1 cellular context compared by ENCODE assay signal in the genomic region with DNA sequence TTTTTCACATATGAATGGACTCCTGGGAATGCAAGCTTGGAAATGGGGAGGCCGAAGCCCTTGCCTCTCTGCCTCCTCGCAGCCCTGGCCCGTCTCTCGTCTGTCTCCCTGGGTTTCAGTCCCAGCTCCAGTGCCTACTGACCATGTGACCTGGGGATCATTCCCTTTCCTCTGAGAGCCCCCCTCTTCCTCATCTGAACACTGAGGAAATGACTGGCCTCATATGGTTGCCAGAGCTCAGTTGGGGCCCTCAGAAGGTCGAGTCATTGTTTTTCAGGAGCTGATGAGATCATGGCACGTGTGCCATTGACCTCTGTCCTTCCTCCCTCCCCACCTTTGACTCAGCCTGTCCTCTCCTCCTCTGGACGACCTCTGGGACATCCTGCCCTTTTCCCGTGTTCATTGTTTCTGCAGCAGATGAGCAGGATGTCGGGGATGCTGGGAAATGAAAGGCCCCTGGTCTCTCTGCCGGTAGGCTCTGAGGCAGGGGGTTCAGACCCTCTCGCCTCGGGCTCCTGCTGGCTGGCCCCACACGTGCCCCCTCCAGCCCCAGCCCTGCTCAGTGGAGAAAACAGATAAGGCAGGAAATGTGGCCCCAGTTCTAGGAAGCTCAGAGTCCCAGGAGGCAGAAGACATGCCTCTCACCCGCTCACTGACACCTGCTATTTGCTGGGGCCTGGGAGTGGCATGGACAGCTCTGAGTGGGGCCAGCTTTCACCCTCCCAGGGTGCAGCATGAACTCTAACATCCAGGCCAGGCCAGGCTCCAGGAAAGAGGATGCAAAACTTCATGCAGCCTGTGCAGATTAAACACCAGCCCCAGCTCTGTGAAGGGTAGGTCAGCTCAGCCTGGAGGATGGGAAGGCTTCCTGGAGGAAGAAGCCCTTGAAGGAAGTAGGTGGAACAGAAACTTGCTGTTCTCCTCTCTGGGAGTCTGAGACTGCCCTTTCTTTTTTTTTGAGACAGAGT.
A peak's percentile ranks its signal among the peaks of the same experiment; 100 is the strongest.
TF ChIP-seq lines count a peak whose summit lies in the region.

No MANE protein-coding gene starts in this region.

TF ChIP-seq in K562, 482 proteins besides CTCF, POLR2A, EP300 and RAD21 (continued from another document and continues in another):
- TF ChIP-seq, protein P1, sequence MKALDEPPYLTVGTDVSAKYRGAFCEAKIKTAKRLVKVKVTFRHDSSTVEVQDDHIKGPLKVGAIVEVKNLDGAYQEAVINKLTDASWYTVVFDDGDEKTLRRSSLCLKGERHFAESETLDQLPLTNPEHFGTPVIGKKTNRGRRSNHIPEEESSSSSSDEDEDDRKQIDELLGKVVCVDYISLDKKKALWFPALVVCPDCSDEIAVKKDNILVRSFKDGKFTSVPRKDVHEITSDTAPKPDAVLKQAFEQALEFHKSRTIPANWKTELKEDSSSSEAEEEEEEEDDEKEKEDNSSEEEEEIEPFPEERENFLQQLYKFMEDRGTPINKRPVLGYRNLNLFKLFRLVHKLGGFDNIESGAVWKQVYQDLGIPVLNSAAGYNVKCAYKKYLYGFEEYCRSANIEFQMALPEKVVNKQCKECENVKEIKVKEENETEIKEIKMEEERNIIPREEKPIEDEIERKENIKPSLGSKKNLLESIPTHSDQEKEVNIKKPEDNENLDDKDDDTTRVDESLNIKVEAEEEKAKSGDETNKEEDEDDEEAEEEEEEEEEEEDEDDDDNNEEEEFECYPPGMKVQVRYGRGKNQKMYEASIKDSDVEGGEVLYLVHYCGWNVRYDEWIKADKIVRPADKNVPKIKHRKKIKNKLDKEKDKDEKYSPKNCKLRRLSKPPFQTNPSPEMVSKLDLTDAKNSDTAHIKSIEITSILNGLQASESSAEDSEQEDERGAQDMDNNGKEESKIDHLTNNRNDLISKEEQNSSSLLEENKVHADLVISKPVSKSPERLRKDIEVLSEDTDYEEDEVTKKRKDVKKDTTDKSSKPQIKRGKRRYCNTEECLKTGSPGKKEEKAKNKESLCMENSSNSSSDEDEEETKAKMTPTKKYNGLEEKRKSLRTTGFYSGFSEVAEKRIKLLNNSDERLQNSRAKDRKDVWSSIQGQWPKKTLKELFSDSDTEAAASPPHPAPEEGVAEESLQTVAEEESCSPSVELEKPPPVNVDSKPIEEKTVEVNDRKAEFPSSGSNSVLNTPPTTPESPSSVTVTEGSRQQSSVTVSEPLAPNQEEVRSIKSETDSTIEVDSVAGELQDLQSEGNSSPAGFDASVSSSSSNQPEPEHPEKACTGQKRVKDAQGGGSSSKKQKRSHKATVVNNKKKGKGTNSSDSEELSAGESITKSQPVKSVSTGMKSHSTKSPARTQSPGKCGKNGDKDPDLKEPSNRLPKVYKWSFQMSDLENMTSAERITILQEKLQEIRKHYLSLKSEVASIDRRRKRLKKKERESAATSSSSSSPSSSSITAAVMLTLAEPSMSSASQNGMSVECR (CRISPR knock-in tag; IDR thresholded peaks at IDR 0.05), result no peak
- no peak for TF ChIP-seq FUS (optimal IDR thresholded peaks at IDR 0.05; ENCODE audit: low read depth, low read length)
- TF ChIP-seq, protein P2, sequence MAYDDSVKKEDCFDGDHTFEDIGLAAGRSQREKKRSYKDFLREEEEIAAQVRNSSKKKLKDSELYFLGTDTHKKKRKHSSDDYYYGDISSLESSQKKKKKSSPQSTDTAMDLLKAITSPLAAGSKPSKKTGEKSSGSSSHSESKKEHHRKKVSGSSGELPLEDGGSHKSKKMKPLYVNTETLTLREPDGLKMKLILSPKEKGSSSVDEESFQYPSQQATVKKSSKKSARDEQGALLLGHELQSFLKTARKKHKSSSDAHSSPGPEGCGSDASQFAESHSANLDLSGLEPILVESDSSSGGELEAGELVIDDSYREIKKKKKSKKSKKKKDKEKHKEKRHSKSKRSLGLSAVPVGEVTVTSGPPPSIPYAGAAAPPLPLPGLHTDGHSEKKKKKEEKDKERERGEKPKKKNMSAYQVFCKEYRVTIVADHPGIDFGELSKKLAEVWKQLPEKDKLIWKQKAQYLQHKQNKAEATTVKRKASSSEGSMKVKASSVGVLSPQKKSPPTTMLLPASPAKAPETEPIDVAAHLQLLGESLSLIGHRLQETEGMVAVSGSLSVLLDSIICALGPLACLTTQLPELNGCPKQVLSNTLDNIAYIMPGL (CRISPR knock-in tag; IDR thresholded peaks at IDR 0.05), result no peak
- TF ChIP-seq, protein P3, sequence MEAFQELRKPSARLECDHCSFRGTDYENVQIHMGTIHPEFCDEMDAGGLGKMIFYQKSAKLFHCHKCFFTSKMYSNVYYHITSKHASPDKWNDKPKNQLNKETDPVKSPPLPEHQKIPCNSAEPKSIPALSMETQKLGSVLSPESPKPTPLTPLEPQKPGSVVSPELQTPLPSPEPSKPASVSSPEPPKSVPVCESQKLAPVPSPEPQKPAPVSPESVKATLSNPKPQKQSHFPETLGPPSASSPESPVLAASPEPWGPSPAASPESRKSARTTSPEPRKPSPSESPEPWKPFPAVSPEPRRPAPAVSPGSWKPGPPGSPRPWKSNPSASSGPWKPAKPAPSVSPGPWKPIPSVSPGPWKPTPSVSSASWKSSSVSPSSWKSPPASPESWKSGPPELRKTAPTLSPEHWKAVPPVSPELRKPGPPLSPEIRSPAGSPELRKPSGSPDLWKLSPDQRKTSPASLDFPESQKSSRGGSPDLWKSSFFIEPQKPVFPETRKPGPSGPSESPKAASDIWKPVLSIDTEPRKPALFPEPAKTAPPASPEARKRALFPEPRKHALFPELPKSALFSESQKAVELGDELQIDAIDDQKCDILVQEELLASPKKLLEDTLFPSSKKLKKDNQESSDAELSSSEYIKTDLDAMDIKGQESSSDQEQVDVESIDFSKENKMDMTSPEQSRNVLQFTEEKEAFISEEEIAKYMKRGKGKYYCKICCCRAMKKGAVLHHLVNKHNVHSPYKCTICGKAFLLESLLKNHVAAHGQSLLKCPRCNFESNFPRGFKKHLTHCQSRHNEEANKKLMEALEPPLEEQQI (IDR thresholded peaks at IDR 0.05), result peak; percentile 67; the same call in 1 of the 2 replicates
- peak; percentile 95; the same call in 1 of the 2 replicates for TF ChIP-seq NFRKB (IDR thresholded peaks at IDR 0.05; ENCODE audit: low read depth)
- TF ChIP-seq, protein P4, sequence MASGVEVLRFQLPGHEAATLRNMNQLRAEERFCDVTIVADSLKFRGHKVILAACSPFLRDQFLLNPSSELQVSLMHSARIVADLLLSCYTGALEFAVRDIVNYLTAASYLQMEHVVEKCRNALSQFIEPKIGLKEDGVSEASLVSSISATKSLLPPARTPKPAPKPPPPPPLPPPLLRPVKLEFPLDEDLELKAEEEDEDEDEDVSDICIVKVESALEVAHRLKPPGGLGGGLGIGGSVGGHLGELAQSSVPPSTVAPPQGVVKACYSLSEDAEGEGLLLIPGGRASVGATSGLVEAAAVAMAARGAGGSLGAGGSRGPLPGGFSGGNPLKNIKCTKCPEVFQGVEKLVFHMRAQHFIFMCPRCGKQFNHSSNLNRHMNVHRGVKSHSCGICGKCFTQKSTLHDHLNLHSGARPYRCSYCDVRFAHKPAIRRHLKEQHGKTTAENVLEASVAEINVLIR (CRISPR knock-in tag; IDR thresholded peaks at IDR 0.05), result peak; percentile 26; the same call in 1 of the 2 replicates
- no peak for TF ChIP-seq FOXJ2 (tag; IDR thresholded peaks at IDR 0.05)
- TF ChIP-seq, protein P5, sequence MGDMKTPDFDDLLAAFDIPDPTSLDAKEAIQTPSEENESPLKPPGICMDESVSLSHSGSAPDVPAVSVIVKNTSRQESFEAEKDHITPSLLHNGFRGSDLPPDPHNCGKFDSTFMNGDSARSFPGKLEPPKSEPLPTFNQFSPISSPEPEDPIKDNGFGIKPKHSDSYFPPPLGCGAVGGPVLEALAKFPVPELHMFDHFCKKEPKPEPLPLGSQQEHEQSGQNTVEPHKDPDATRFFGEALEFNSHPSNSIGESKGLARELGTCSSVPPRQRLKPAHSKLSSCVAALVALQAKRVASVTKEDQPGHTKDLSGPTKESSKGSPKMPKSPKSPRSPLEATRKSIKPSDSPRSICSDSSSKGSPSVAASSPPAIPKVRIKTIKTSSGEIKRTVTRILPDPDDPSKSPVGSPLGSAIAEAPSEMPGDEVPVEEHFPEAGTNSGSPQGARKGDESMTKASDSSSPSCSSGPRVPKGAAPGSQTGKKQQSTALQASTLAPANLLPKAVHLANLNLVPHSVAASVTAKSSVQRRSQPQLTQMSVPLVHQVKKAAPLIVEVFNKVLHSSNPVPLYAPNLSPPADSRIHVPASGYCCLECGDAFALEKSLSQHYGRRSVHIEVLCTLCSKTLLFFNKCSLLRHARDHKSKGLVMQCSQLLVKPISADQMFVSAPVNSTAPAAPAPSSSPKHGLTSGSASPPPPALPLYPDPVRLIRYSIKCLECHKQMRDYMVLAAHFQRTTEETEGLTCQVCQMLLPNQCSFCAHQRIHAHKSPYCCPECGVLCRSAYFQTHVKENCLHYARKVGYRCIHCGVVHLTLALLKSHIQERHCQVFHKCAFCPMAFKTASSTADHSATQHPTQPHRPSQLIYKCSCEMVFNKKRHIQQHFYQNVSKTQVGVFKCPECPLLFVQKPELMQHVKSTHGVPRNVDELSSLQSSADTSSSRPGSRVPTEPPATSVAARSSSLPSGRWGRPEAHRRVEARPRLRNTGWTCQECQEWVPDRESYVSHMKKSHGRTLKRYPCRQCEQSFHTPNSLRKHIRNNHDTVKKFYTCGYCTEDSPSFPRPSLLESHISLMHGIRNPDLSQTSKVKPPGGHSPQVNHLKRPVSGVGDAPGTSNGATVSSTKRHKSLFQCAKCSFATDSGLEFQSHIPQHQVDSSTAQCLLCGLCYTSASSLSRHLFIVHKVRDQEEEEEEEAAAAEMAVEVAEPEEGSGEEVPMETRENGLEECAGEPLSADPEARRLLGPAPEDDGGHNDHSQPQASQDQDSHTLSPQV (IDR thresholded peaks at IDR 0.05), result peak; percentile 99
- TF ChIP-seq, protein P6, sequence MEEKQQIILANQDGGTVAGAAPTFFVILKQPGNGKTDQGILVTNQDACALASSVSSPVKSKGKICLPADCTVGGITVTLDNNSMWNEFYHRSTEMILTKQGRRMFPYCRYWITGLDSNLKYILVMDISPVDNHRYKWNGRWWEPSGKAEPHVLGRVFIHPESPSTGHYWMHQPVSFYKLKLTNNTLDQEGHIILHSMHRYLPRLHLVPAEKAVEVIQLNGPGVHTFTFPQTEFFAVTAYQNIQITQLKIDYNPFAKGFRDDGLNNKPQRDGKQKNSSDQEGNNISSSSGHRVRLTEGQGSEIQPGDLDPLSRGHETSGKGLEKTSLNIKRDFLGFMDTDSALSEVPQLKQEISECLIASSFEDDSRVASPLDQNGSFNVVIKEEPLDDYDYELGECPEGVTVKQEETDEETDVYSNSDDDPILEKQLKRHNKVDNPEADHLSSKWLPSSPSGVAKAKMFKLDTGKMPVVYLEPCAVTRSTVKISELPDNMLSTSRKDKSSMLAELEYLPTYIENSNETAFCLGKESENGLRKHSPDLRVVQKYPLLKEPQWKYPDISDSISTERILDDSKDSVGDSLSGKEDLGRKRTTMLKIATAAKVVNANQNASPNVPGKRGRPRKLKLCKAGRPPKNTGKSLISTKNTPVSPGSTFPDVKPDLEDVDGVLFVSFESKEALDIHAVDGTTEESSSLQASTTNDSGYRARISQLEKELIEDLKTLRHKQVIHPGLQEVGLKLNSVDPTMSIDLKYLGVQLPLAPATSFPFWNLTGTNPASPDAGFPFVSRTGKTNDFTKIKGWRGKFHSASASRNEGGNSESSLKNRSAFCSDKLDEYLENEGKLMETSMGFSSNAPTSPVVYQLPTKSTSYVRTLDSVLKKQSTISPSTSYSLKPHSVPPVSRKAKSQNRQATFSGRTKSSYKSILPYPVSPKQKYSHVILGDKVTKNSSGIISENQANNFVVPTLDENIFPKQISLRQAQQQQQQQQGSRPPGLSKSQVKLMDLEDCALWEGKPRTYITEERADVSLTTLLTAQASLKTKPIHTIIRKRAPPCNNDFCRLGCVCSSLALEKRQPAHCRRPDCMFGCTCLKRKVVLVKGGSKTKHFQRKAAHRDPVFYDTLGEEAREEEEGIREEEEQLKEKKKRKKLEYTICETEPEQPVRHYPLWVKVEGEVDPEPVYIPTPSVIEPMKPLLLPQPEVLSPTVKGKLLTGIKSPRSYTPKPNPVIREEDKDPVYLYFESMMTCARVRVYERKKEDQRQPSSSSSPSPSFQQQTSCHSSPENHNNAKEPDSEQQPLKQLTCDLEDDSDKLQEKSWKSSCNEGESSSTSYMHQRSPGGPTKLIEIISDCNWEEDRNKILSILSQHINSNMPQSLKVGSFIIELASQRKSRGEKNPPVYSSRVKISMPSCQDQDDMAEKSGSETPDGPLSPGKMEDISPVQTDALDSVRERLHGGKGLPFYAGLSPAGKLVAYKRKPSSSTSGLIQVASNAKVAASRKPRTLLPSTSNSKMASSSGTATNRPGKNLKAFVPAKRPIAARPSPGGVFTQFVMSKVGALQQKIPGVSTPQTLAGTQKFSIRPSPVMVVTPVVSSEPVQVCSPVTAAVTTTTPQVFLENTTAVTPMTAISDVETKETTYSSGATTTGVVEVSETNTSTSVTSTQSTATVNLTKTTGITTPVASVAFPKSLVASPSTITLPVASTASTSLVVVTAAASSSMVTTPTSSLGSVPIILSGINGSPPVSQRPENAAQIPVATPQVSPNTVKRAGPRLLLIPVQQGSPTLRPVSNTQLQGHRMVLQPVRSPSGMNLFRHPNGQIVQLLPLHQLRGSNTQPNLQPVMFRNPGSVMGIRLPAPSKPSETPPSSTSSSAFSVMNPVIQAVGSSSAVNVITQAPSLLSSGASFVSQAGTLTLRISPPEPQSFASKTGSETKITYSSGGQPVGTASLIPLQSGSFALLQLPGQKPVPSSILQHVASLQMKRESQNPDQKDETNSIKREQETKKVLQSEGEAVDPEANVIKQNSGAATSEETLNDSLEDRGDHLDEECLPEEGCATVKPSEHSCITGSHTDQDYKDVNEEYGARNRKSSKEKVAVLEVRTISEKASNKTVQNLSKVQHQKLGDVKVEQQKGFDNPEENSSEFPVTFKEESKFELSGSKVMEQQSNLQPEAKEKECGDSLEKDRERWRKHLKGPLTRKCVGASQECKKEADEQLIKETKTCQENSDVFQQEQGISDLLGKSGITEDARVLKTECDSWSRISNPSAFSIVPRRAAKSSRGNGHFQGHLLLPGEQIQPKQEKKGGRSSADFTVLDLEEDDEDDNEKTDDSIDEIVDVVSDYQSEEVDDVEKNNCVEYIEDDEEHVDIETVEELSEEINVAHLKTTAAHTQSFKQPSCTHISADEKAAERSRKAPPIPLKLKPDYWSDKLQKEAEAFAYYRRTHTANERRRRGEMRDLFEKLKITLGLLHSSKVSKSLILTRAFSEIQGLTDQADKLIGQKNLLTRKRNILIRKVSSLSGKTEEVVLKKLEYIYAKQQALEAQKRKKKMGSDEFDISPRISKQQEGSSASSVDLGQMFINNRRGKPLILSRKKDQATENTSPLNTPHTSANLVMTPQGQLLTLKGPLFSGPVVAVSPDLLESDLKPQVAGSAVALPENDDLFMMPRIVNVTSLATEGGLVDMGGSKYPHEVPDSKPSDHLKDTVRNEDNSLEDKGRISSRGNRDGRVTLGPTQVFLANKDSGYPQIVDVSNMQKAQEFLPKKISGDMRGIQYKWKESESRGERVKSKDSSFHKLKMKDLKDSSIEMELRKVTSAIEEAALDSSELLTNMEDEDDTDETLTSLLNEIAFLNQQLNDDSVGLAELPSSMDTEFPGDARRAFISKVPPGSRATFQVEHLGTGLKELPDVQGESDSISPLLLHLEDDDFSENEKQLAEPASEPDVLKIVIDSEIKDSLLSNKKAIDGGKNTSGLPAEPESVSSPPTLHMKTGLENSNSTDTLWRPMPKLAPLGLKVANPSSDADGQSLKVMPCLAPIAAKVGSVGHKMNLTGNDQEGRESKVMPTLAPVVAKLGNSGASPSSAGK (IDR thresholded peaks at IDR 0.05), result peak; percentile 99
- no peak for TF ChIP-seq PHTF2 (CRISPR knock-in tag; IDR thresholded peaks at IDR 0.05)
- 0 out of 2 replicates have a peak, but pooled peaks have one; percentile 7 for TF ChIP-seq SMC3 (conservative IDR thresholded peaks at IDR 0.05; ENCODE audit: insufficient read depth, low read depth, low read length)
- TF ChIP-seq, protein P7, sequence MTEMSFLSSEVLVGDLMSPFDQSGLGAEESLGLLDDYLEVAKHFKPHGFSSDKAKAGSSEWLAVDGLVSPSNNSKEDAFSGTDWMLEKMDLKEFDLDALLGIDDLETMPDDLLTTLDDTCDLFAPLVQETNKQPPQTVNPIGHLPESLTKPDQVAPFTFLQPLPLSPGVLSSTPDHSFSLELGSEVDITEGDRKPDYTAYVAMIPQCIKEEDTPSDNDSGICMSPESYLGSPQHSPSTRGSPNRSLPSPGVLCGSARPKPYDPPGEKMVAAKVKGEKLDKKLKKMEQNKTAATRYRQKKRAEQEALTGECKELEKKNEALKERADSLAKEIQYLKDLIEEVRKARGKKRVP (CRISPR knock-in tag; IDR thresholded peaks at IDR 0.05), result peak; percentile 39; the same call in 1 of the 2 replicates
- TF ChIP-seq FOXM1 (IDR thresholded peaks at IDR 0.05; ENCODE audit: low read depth), result peak; percentile 7; the same call in 1 of the 2 replicates
- TF ChIP-seq FOXM1 (CRISPR knock-in tag; IDR thresholded peaks at IDR 0.05; ENCODE audit: low read depth), result no peak
